Comparison of ENCODE assay signal across 23 cellular contexts in the genomic region with DNA sequence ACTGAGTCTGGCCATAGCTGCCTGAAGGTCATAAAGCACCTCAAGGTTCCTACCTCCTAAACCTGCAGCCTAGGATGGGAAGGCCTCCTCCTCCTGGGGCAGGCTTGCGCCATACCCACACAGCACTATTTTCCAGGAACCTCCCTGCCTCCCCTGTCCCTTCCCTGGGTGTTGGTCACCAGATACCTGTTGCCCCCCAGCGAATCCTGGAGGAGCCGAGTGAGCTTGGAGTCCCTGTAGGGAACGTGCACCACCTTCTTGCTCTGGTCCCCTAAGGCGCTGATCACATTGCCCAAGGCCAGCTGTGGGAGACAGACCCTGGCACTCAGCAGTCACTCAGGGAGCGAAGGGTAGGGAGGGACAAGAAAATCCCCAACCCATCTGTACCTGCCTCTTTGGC.
"Had no signal": no experiment of that assay in that cellular context is flagged by ENCODE, and none has a peak within 500 bp of the region (broad histone marks: within the 10 kb centered on the region; RNA-seq: fewer than 3 reads in every experiment).

No MANE protein-coding gene starts in this region.

- H3K4me3 ChIP-seq: colonic mucosa, esophagus squamous epithelium, gastrocnemius medialis, heart right ventricle, left lung, lower lobe of right lung had no signal

- H3K9me3 ChIP-seq: colonic mucosa, esophagus squamous epithelium, gastrocnemius medialis, heart right ventricle, left lung, lower lobe of right lung had no signal

- H3K4me1 Mint-ChIP-seq: endodermal cell had no signal

- H3K27ac ChIP-seq: colonic mucosa, epithelial cell of prostate, esophagus squamous epithelium, gastrocnemius medialis, heart right ventricle, left lung, lower lobe of right lung had no signal

- H3K4me1 ChIP-seq: colonic mucosa, esophagus squamous epithelium, gastrocnemius medialis, heart right ventricle, left lung, lower lobe of right lung had no signal

- DNase-seq: colonic mucosa; cortex of kidney; effector CD8-positive, alpha-beta T cell; effector memory CD8-positive, alpha-beta T cell; endodermal cell; erythroblast; esophagus squamous epithelium; foreskin fibroblast; foreskin melanocyte; gastrocnemius medialis; glutamatergic neuron; heart right ventricle; hippocampal formation; kidney glomerular epithelial cell; left cardiac atrium; left lung; left ventricle myocardium superior; lower lobe of right lung; mesenchymal stem cell; midbrain; naive thymus-derived CD4-positive, alpha-beta T cell had no signal

- H3K27ac Mint-ChIP-seq: dendritic cell treated with granulocyte-macrophage colony-stimulating factor and Interleukin-4, amounts not matched to agents 40 ng/mL and 50 ng/mL, for 4 days; endodermal cell had no signal

- H3K4me3 Mint-ChIP-seq: dendritic cell treated with granulocyte-macrophage colony-stimulating factor and Interleukin-4, amounts not matched to agents 40 ng/mL and 50 ng/mL, for 4 days; effector memory CD8-positive, alpha-beta T cell; endodermal cell; naive thymus-derived CD4-positive, alpha-beta T cell had no signal

- H3K36me3 ChIP-seq: colonic mucosa, gastrocnemius medialis had no signal

- H3K27me3 Mint-ChIP-seq: dendritic cell treated with granulocyte-macrophage colony-stimulating factor and Interleukin-4, amounts not matched to agents 40 ng/mL and 50 ng/mL, for 4 days; effector memory CD8-positive, alpha-beta T cell; naive thymus-derived CD4-positive, alpha-beta T cell had no signal

- H3K27me3 ChIP-seq: colonic mucosa, esophagus squamous epithelium, gastrocnemius medialis, left lung had no signal

- ATAC-seq: effector memory CD8-positive, alpha-beta T cell; gastrocnemius medialis; heart right ventricle; left cardiac atrium; left lung; left ventricle myocardium superior; lower lobe of right lung; naive thymus-derived CD4-positive, alpha-beta T cell had no signal

- H3K9me3 Mint-ChIP-seq: dendritic cell treated with granulocyte-macrophage colony-stimulating factor and Interleukin-4, amounts not matched to agents 40 ng/mL and 50 ng/mL, for 4 days; effector memory CD8-positive, alpha-beta T cell; endodermal cell; naive thymus-derived CD4-positive, alpha-beta T cell had no signal
